Comparison of ENCODE assay signal across 2 cellular contexts in the genomic region with DNA sequence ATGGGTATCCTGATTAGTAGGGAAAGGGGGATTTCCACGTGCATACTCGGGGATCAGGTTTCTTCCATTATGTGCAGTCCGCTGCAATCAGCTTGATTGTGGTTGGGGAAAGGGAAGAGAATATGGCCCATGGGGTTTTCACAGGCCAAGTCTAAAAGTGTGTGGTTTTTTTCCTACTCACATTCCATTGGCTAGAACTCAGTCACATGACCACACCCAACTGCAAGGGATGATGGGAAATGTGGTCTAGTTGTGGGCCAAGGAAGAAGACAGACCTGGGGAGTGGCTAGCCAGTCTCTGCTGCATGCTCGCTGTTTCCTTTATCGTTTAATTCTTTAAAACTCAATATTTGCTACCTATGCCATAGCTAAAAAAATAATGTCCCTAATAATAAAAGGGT.
TF ChIP-seq lines count a peak whose summit lies in the region.

No MANE protein-coding gene starts in this region.

TF ChIP-seq in GM23338, 12 proteins besides CTCF, POLR2A, EP300 and RAD21:
- TF ChIP-seq EZH2phosphoT487 (IDR thresholded peaks at IDR 0.05; ENCODE audit: unreplicated experiment) = no peak
- TF ChIP-seq, protein P1, sequence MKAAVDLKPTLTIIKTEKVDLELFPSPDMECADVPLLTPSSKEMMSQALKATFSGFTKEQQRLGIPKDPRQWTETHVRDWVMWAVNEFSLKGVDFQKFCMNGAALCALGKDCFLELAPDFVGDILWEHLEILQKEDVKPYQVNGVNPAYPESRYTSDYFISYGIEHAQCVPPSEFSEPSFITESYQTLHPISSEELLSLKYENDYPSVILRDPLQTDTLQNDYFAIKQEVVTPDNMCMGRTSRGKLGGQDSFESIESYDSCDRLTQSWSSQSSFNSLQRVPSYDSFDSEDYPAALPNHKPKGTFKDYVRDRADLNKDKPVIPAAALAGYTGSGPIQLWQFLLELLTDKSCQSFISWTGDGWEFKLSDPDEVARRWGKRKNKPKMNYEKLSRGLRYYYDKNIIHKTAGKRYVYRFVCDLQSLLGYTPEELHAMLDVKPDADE (IDR thresholded peaks at IDR 0.05) = 0 out of 2 replicates have a peak, but pooled peaks have one; percentile 61
- no peak for TF ChIP-seq STAT1 (IDR thresholded peaks at IDR 0.05; ENCODE audit: unreplicated experiment)
- no peak for TF ChIP-seq ZNF331 (CRISPR knock-in tag; IDR thresholded peaks at IDR 0.05; ENCODE audit: low read depth)

TF ChIP-seq in H1, 55 proteins besides CTCF, POLR2A, EP300 and RAD21:
- TF ChIP-seq, protein P2, sequence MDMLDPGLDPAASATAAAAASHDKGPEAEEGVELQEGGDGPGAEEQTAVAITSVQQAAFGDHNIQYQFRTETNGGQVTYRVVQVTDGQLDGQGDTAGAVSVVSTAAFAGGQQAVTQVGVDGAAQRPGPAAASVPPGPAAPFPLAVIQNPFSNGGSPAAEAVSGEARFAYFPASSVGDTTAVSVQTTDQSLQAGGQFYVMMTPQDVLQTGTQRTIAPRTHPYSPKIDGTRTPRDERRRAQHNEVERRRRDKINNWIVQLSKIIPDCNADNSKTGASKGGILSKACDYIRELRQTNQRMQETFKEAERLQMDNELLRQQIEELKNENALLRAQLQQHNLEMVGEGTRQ (IDR thresholded peaks at IDR 0.05; ENCODE audit: low read length) = peak; percentile 87
- peak; percentile 67; the same call in 1 of the 2 replicates for TF ChIP-seq SP1 (IDR thresholded peaks at IDR 0.05; ENCODE audit: low read depth, low read length)
- peak; percentile 36 for TF ChIP-seq SIX5 (IDR thresholded peaks at IDR 0.05; ENCODE audit: low read depth, low read length)
- no peak for TF ChIP-seq RBBP5 (IDR thresholded peaks at IDR 0.05; ENCODE audit: borderline replicate concordance, low read depth, low read length)
- TF ChIP-seq, protein P3, sequence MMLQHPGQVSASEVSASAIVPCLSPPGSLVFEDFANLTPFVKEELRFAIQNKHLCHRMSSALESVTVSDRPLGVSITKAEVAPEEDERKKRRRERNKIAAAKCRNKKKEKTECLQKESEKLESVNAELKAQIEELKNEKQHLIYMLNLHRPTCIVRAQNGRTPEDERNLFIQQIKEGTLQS (IDR thresholded peaks at IDR 0.05; ENCODE audit: insufficient read depth, low read depth, low read length) = peak; percentile 74
TF ChIP-seq in H1: peak in this region for 4.
